In the genomic region with DNA sequence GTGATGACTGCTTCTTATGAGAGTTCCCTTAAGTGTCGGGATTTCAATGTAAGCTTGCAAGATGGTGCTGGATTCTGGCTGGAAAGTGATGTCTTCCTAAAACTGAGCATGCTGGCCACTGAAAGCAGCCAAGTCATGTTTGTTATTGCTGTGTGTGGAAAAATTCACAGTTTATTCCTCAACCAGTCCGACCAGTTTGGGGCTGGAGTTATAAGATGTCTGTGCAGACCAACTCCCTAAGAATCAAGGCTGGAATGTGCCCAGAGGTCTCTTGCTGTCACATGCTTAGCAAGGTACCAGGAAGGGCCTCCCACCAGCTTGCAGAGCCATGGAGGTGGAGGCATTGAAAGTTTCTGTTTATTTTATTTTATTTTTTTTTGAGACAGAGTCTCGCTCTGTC, we compare ENCODE assay signal across 1 cellular context.
TF ChIP-seq lines count a peak whose summit lies in the region.

No MANE protein-coding gene starts in this region.

TF ChIP-seq in GM23338, 12 proteins besides CTCF, POLR2A, EP300 and RAD21 (continued from another document):
- TF ChIP-seq, protein P1, sequence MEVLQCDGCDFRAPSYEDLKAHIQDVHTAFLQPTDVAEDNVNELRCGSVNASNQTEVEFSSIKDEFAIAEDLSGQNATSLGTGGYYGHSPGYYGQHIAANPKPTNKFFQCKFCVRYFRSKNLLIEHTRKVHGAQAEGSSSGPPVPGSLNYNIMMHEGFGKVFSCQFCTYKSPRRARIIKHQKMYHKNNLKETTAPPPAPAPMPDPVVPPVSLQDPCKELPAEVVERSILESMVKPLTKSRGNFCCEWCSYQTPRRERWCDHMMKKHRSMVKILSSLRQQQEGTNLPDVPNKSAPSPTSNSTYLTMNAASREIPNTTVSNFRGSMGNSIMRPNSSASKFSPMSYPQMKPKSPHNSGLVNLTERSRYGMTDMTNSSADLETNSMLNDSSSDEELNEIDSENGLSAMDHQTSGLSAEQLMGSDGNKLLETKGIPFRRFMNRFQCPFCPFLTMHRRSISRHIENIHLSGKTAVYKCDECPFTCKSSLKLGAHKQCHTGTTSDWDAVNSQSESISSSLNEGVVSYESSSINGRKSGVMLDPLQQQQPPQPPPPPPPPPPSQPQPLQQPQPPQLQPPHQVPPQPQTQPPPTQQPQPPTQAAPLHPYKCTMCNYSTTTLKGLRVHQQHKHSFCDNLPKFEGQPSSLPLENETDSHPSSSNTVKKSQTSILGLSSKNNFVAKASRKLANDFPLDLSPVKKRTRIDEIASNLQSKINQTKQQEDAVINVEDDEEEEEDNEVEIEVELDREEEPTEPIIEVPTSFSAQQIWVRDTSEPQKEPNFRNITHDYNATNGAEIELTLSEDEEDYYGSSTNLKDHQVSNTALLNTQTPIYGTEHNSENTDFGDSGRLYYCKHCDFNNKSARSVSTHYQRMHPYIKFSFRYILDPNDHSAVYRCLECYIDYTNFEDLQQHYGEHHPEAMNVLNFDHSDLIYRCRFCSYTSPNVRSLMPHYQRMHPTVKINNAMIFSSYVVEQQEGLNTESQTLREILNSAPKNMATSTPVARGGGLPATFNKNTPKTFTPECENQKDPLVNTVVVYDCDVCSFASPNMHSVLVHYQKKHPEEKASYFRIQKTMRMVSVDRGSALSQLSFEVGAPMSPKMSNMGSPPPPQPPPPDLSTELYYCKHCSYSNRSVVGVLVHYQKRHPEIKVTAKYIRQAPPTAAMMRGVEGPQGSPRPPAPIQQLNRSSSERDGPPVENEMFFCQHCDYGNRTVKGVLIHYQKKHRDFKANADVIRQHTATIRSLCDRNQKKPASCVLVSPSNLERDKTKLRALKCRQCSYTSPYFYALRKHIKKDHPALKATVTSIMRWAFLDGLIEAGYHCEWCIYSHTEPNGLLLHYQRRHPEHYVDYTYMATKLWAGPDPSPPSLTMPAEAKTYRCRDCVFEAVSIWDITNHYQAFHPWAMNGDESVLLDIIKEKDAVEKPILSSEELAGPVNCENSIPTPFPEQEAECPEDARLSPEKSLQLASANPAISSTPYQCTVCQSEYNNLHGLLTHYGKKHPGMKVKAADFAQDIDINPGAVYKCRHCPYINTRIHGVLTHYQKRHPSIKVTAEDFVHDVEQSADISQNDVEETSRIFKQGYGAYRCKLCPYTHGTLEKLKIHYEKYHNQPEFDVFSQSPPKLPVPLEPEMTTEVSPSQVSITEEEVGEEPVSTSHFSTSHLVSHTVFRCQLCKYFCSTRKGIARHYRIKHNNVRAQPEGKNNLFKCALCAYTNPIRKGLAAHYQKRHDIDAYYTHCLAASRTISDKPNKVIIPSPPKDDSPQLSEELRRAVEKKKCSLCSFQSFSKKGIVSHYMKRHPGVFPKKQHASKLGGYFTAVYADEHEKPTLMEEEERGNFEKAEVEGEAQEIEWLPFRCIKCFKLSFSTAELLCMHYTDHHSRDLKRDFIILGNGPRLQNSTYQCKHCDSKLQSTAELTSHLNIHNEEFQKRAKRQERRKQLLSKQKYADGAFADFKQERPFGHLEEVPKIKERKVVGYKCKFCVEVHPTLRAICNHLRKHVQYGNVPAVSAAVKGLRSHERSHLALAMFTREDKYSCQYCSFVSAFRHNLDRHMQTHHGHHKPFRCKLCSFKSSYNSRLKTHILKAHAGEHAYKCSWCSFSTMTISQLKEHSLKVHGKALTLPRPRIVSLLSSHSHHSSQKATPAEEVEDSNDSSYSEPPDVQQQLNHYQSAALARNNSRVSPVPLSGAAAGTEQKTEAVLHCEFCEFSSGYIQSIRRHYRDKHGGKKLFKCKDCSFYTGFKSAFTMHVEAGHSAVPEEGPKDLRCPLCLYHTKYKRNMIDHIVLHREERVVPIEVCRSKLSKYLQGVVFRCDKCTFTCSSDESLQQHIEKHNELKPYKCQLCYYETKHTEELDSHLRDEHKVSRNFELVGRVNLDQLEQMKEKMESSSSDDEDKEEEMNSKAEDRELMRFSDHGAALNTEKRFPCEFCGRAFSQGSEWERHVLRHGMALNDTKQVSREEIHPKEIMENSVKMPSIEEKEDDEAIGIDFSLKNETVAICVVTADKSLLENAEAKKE (CRISPR knock-in tag; IDR thresholded peaks at IDR 0.05), result no peak
